19 cellular contexts compared by ENCODE assay signal in the genomic region with DNA sequence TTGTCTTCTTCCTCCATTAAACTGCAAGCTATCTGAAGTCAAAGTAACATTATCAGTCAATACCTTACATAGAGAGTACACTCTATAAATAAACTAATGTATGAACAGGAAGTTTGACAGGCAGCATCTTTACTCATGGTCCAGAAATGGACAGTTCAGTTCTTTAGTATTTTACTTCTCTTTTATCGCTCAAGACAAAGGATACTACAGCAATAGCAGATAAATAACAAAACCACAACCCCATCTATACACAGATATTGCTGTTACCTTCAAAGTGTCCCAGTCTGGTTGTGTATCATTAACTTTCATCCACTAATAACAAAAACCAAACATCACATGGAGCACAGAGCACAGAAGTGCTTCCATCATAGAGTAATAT. TPM values are rescaled to one million over a fixed set of nuclear protein-coding genes. Genes with fewer than 3 reads are reported as not detected.
DNase-seq lines count a peak whose midpoint lies in the region; ATAC-seq and TF ChIP-seq lines count a peak whose summit lies in the region.
"Had no signal": no experiment of that assay in that cellular context is flagged by ENCODE, and none has a peak within 500 bp of the region (broad histone marks: within the 10 kb centered on the region; RNA-seq: fewer than 3 reads in every experiment).

No MANE protein-coding gene starts in this region.

- POLR2A ChIA-PET in activated CD8-positive, alpha-beta T cell treated with anti-CD3 and anti-CD28 coated beads for 36 hours (lab: Charles Lee) = no interaction called here

- intact Hi-C loops in activated CD8-positive, alpha-beta T cell treated with anti-CD3 and anti-CD28 coated beads for 36 hours (cut with micrococcal nuclease) = no loop called here

- no peaks in the 10 kb centered on the region for H3K9me3 Mint-ChIP-seq in activated CD8-positive, alpha-beta T cell treated with anti-CD3 and anti-CD28 coated beads for 36 hours
- no peaks in the 10 kb centered on the region for H3K9me3 Mint-ChIP-seq in osteocyte (ENCODE audit: unreplicated experiment)
- H3K9me3 Mint-ChIP-seq: GM23338 had no signal

- H3K4me1 Mint-ChIP-seq in activated CD8-positive, alpha-beta T cell treated with anti-CD3 and anti-CD28 coated beads for 36 hours (ENCODE audit: low read depth) = no peaks in the 10 kb centered on the region
- H3K4me1 Mint-ChIP-seq in osteocyte (ENCODE audit: unreplicated experiment) = peaks cover 48% of the 10 kb centered on the region
- H3K4me1 Mint-ChIP-seq: central memory CD8-positive, alpha-beta T cell had no signal

- no peaks in the 10 kb centered on the region for H3K36me3 Mint-ChIP-seq in activated CD8-positive, alpha-beta T cell treated with anti-CD3 and anti-CD28 coated beads for 36 hours (ENCODE audit: low read depth)
- no peaks in the 10 kb centered on the region for H3K36me3 Mint-ChIP-seq in osteocyte (ENCODE audit: unreplicated experiment)

- H3K4me3 Mint-ChIP-seq in activated CD8-positive, alpha-beta T cell treated with anti-CD3 and anti-CD28 coated beads for 36 hours = no peak overlapping the region
- no peak overlapping the region for H3K4me3 Mint-ChIP-seq in osteocyte (ENCODE audit: unreplicated experiment)
- H3K4me3 Mint-ChIP-seq: central memory CD8-positive, alpha-beta T cell; GM23338 had no signal

- H3K27me3 Mint-ChIP-seq in activated CD8-positive, alpha-beta T cell treated with anti-CD3 and anti-CD28 coated beads for 36 hours = no peaks in the 10 kb centered on the region
- no peaks in the 10 kb centered on the region for H3K27me3 Mint-ChIP-seq in osteocyte (ENCODE audit: unreplicated experiment)
- H3K27me3 Mint-ChIP-seq: central memory CD8-positive, alpha-beta T cell had no signal

- CTCF ChIA-PET in activated CD8-positive, alpha-beta T cell treated with anti-CD3 and anti-CD28 coated beads for 36 hours (lab: Charles Lee) = interaction anchor here (0.6 kb wide), 1 partner anchor 658 kb away, joined by 3 read pairs; no protein-coding TSS in a partner anchor

- TF ChIP-seq CTCF in activated CD8-positive, alpha-beta T cell treated with anti-CD3 and anti-CD28 coated beads for 36 hours (IDR thresholded peaks at IDR 0.05) = no peak
- no peak for TF ChIP-seq CTCF in osteocyte (IDR thresholded peaks at IDR 0.05)

- ATAC-seq in GM18858 (IDR thresholded peaks at IDR 0.05; ENCODE audit: unreplicated experiment) (peak; percentile 61), GM19455 (IDR thresholded peaks at IDR 0.05; ENCODE audit: unreplicated experiment) (peak; percentile 75), HG02973 (IDR thresholded peaks at IDR 0.05; ENCODE audit: unreplicated experiment) (peak; percentile 75), HG03565 (IDR thresholded peaks at IDR 0.05; ENCODE audit: unreplicated experiment) (peak; percentile 91)
- ATAC-seq in activated CD8-positive, alpha-beta T cell treated with anti-CD3 and anti-CD28 coated beads for 36 hours = no peak
- ATAC-seq: left lung, mucosa of descending colon had no signal

- DNase-seq in MV-4-11 (lab: John Stamatoyannopoulos, UW) (no peak), osteocyte (ENCODE audit: extremely low spot score, unreplicated experiment) (no peak)
- no peak for DNase-seq in activated CD8-positive, alpha-beta T cell treated with anti-CD3 and anti-CD28 coated beads for 36 hours
- no peak for DNase-seq in activated CD4-positive, alpha-beta T cell treated with anti-CD3 and anti-CD28 coated beads, Interleukin-2, amount 50 U/mL, for 48 hours
- DNase-seq: activated naive CD4-positive, alpha-beta T cell treated with Interleukin-2 at 50 U/mL for 16 hours; aorta; left lung; mucosa of descending colon; NCI-H1092; NCI-H2081 treated with DMSO at 0.1 percent for 48 hours; SHP77 treated with DMSO at 0.1 percent for 48 hours; spleen; T-helper 1 cell had no signal

- H3K27ac Mint-ChIP-seq in activated CD8-positive, alpha-beta T cell treated with anti-CD3 and anti-CD28 coated beads for 36 hours = no peak overlapping the region
- no peak overlapping the region for H3K27ac Mint-ChIP-seq in osteocyte (ENCODE audit: unreplicated experiment)

RNA-seq across cellular contexts. Expression of a gene that starts 46.4 kb away (rescaled TPM):
- not detected for total RNA-seq in activated CD8-positive, alpha-beta T cell treated with anti-CD3 and anti-CD28 coated beads for 36 hours
- total RNA-seq in osteocyte = 181 and 189 TPM in 2 replicates

Comparison
In these comparisons a context has a peak if more than half of its experiments do, and no peak if none do; other contexts are left out.
1. RNA of a gene that starts 46.4 kb away (total RNA-seq): 181 to 189 TPM in osteocyte; not detected in activated CD8-positive, alpha-beta T cell treated with anti-CD3 and anti-CD28 coated beads for 36 hours; every median in the first group is over 100 times any median in the second.